ENCODE assay signal across 23 cellular contexts in genomic region chr22:47592791-47593190, GRCh38.
"Had no signal": no experiment of that assay in that cellular context is flagged by ENCODE, and none has a peak within 500 bp of the region (broad histone marks: within the 10 kb centered on the region; RNA-seq: fewer than 3 reads in every experiment).

No MANE protein-coding gene starts in this region.

- H3K4me3 Mint-ChIP-seq: activated B cell treated with CpG ODN at 0.5 μM for 24 hours; activated CD4-positive, alpha-beta memory T cell treated with anti-CD3 and anti-CD28 coated beads for 36 hours; activated CD4-positive, alpha-beta T cell treated with anti-CD3 and anti-CD28 coated beads, Interleukin-2, amount 10 ng/mL, durations not matched to agents 24 days and 14 days; activated naive CD4-positive, alpha-beta T cell treated with anti-CD3 and anti-CD28 coated beads, Interleukin-2, amount 50 U/mL, for 24 hours; activated T-cell treated with anti-CD3 and anti-CD28 coated beads, Interleukin-2, amount 50 U/mL, for 72 hours; T-cell had no signal

- ATAC-seq: activated T-cell treated with anti-CD3 and anti-CD28 coated beads, Interleukin-2, amount 50 U/mL, for 72 hours; T-cell had no signal

- H3K27me3 Mint-ChIP-seq: activated B cell treated with CpG ODN at 0.5 μM for 24 hours; activated CD4-positive, alpha-beta memory T cell treated with anti-CD3 and anti-CD28 coated beads for 36 hours; activated CD4-positive, alpha-beta T cell treated with anti-CD3 and anti-CD28 coated beads, Interleukin-2, amount 10 ng/mL, durations not matched to agents 24 days and 14 days had no signal

- DNase-seq: activated B cell treated with CpG ODN at 0.5 μM for 24 hours; activated CD4-positive, alpha-beta memory T cell treated with anti-CD3 and anti-CD28 coated beads for 36 hours; activated CD4-positive, alpha-beta T cell treated with anti-CD3 and anti-CD28 coated beads for 1 hour; activated CD4-positive, alpha-beta T cell treated with anti-CD3 and anti-CD28 coated beads, Interleukin-2, amount 10 ng/mL, durations not matched to agents 24 days and 14 days; activated CD8-positive, alpha-beta memory T cell treated with anti-CD3 and anti-CD28 coated beads for 24 hours; activated naive CD4-positive, alpha-beta T cell; activated T-cell treated with anti-CD3 and anti-CD28 coated beads, Interleukin-2, amount 50 U/mL, for 72 hours; MG63; MV-4-11; NCI-H1092 treated with DMSO at 0.1 percent for 48 hours; NCI-H1417 treated with DMSO at 0.1 percent for 48 hours; NCI-H1694; NCI-H2029; NCI-H2107; NCI-H345; NCI-H510A; NCI-H526 treated with DMSO at 0.1 percent for 48 hours; NCI-H82; T-cell; T-helper 2 cell; T1000 had no signal

- H3K27ac Mint-ChIP-seq: activated B cell treated with CpG ODN at 0.5 μM for 24 hours; activated CD4-positive, alpha-beta memory T cell treated with anti-CD3 and anti-CD28 coated beads for 36 hours; activated CD4-positive, alpha-beta T cell treated with anti-CD3 and anti-CD28 coated beads, Interleukin-2, amount 10 ng/mL, durations not matched to agents 24 days and 14 days; activated naive CD4-positive, alpha-beta T cell treated with anti-CD3 and anti-CD28 coated beads, Interleukin-2, amount 50 U/mL, for 24 hours; activated T-cell treated with anti-CD3 and anti-CD28 coated beads, Interleukin-2, amount 50 U/mL, for 72 hours; activated T-helper 2 cell treated with anti-CD3 and anti-CD28 coated beads, Interferon-gamma antibody, Interleukin-2, Interleukin-4, amounts not matched to agents 10 μg/mL and 5 μg/mL and 100 μg/mL, durations not matched to agents 14 hours and 24 hours and 36 hours; T-cell had no signal

- H3K36me3 Mint-ChIP-seq: activated CD4-positive, alpha-beta memory T cell treated with anti-CD3 and anti-CD28 coated beads for 36 hours; activated naive CD4-positive, alpha-beta T cell treated with anti-CD3 and anti-CD28 coated beads, Interleukin-2, amount 50 U/mL, for 24 hours; T-cell had no signal

- H3K9me3 Mint-ChIP-seq: activated B cell treated with CpG ODN at 0.5 μM for 24 hours; activated CD4-positive, alpha-beta memory T cell treated with anti-CD3 and anti-CD28 coated beads for 36 hours; activated CD4-positive, alpha-beta T cell treated with anti-CD3 and anti-CD28 coated beads, Interleukin-2, amount 10 ng/mL, durations not matched to agents 24 days and 14 days; activated naive CD4-positive, alpha-beta T cell treated with anti-CD3 and anti-CD28 coated beads, Interleukin-2, amount 50 U/mL, for 24 hours; activated T-helper 2 cell treated with anti-CD3 and anti-CD28 coated beads, Interferon-gamma antibody, Interleukin-2, Interleukin-4, amounts not matched to agents 10 μg/mL and 5 μg/mL and 100 μg/mL, durations not matched to agents 14 hours and 24 hours and 36 hours; T-cell had no signal

- H3K4me1 Mint-ChIP-seq: activated B cell treated with CpG ODN at 0.5 μM for 24 hours; activated CD4-positive, alpha-beta T cell treated with anti-CD3 and anti-CD28 coated beads, Interleukin-2, amount 10 ng/mL, durations not matched to agents 24 days and 14 days; activated naive CD4-positive, alpha-beta T cell treated with anti-CD3 and anti-CD28 coated beads, Interleukin-2, amount 50 U/mL, for 24 hours; T-cell had no signal
